ENCODE assay signal across 22 cellular contexts in genomic region chr2:148391324-148391723, GRCh38.
A peak's percentile ranks its signal among the peaks of the same experiment; 100 is the strongest.
DNase-seq lines count a peak whose midpoint lies in the region; ATAC-seq, FAIRE-seq and TF ChIP-seq lines count a peak whose summit lies in the region.
"Had no signal": no experiment of that assay in that cellular context is flagged by ENCODE, and none has a peak within 500 bp of the region (broad histone marks: within the 10 kb centered on the region; RNA-seq: fewer than 3 reads in every experiment).

No MANE protein-coding gene starts in this region.

- no peak overlapping the region for H2BK12ac ChIP-seq in mesenchymal stem cell (ENCODE audit: low read length in 2 of 2)

- TF ChIP-seq EP300 in A549 (IDR thresholded peaks at IDR 0.05): no peak

- no peak overlapping the region for H4K91ac ChIP-seq in mesenchymal stem cell (ENCODE audit: low read length)

- H3K23ac ChIP-seq in mesenchymal stem cell (ENCODE audit: low read length in 2 of 2): no peak overlapping the region

- H3K9me3 ChIP-seq in A549 (no peaks in the 10 kb centered on the region), HEK293 (ENCODE audit: control insufficient read depth, insufficient read depth, low read depth, low read length) (no peaks in the 10 kb centered on the region), mesenchymal stem cell (ENCODE audit: control insufficient read depth, low read length) (no peaks in the 10 kb centered on the region), right atrium auricular region (no peaks in the 10 kb centered on the region), Peyer's patch (no peaks in the 10 kb centered on the region)
- H3K9me3 ChIP-seq: gastrocnemius medialis, lower lobe of right lung, prostate gland had no signal

- H3K4me2 ChIP-seq in A549: peak overlapping the region; percentile 11; the same call in 2 of the 3 replicates
- no peak overlapping the region for H3K4me2 ChIP-seq in mesenchymal stem cell (ENCODE audit: low read length, poor library complexity, severe bottlenecking)

- no peak for ATAC-seq in A549
- no peak for ATAC-seq in GM18498 (IDR thresholded peaks at IDR 0.05; ENCODE audit: unreplicated experiment)
- ATAC-seq: gastrocnemius medialis; HCT116; lower lobe of right lung; naive thymus-derived CD8-positive, alpha-beta T cell had no signal

- no peak overlapping the region for H2BK5ac ChIP-seq in mesenchymal stem cell (ENCODE audit: low read depth, low read length, poor library complexity, severe bottlenecking)

- no peak for FAIRE-seq in A549 (lab: Jason Lieb, UNC)

- H2BK15ac ChIP-seq in mesenchymal stem cell (ENCODE audit: low read depth, poor library complexity, severe bottlenecking): no peak overlapping the region

- TF ChIP-seq RAD21 in A549 (conservative IDR thresholded peaks at IDR 0.05 in 1 of 2, IDR thresholded peaks at IDR 0.05 in 1 of 2): no peak

- H3K27me3 ChIP-seq in mesenchymal stem cell (ENCODE audit: control insufficient read depth in 1 of 2, insufficient read depth in 1 of 2, low read length in 2 of 2): no peaks in the 10 kb centered on the region
- no peaks in the 10 kb centered on the region for H3K27me3 ChIP-seq in right atrium auricular region
- no peaks in the 10 kb centered on the region for H3K27me3 ChIP-seq in Peyer's patch
- H3K27me3 ChIP-seq: gastrocnemius medialis had no signal

- H3K4me1 ChIP-seq in A549 (peaks cover 15% of the 10 kb centered on the region; the same call in 2 of the 3 replicates), HEK293 (ENCODE audit: control insufficient read depth, insufficient read depth, low read length) (no peaks in the 10 kb centered on the region), mesenchymal stem cell (ENCODE audit: control insufficient read depth, insufficient read depth, low read depth, low read length) (peaks cover 3% of the 10 kb centered on the region), right atrium auricular region (no peaks in the 10 kb centered on the region), Peyer's patch (no peaks in the 10 kb centered on the region)
- H3K4me1 ChIP-seq: lower lobe of right lung, prostate gland had no signal

- H3K14ac ChIP-seq in mesenchymal stem cell (ENCODE audit: low read length in 2 of 2): no peak overlapping the region

- no peak overlapping the region for H2AK5ac ChIP-seq in mesenchymal stem cell (ENCODE audit: low read length, severe bottlenecking)

- H3K4me3 ChIP-seq in A549: no peak overlapping the region
- H3K4me3 ChIP-seq in HEK293 (ENCODE audit: low read depth, low read length): no peak overlapping the region
- no peak overlapping the region for H3K4me3 ChIP-seq in foreskin fibroblast (ENCODE audit: low read depth in 1 of 2, low read length in 2 of 2)
- no peak overlapping the region for H3K4me3 ChIP-seq in mesenchymal stem cell (ENCODE audit: insufficient read depth in 1 of 2, low read depth in 1 of 2, low read length in 2 of 2)
- H3K4me3 ChIP-seq in right atrium auricular region: no peak overlapping the region
- H3K4me3 ChIP-seq in Peyer's patch: no peak overlapping the region
- H3K4me3 ChIP-seq: gastrocnemius medialis, lower lobe of right lung, prostate gland had no signal

- no peak overlapping the region for H2BK120ac ChIP-seq in mesenchymal stem cell (ENCODE audit: low read depth, low read length)

- 30% methylated on average over 1 of the region's 1 CpG for WGBS in A549 (ENCODE audit: missing lambda C conversion rate)
- WGBS in mesenchymal stem cell: no CpG with 5 or more reads among the region's 1 CpG

- no peak overlapping the region for H2AFZ ChIP-seq in mesenchymal stem cell (ENCODE audit: low read depth, low read length)

- H3K27ac ChIP-seq in A549: no peak overlapping the region
- no peak overlapping the region for H3K27ac ChIP-seq in HEK293 (ENCODE audit: extremely low read depth, low read depth, low read length)
- no peak overlapping the region for H3K27ac ChIP-seq in mesenchymal stem cell (ENCODE audit: low read length, poor library complexity, severe bottlenecking)
- H3K27ac ChIP-seq in right atrium auricular region: no peak overlapping the region
- H3K27ac ChIP-seq in Peyer's patch: no peak overlapping the region
- H3K27ac ChIP-seq: gastrocnemius medialis, lower lobe of right lung, prostate gland had no signal

- H3K18ac ChIP-seq in mesenchymal stem cell (ENCODE audit: low read depth in 1 of 2, low read length in 2 of 2): no peak overlapping the region

- DNase-seq in A549 (ENCODE audit: low read depth in 1 of 2, low spot score in 1 of 2): no peak
- peak; percentile 83 for DNase-seq in amniotic epithelial cell (ENCODE audit: low read depth)
- peak; percentile 2 to 16 for DNase-seq in foreskin fibroblast
- DNase-seq in mesenchymal stem cell: no peak
- no peak for DNase-seq in right atrium auricular region (ENCODE audit: low spot score)
- no peak for DNase-seq in Peyer's patch
- DNase-seq: activated CD4-positive, alpha-beta T cell treated with anti-CD3 and anti-CD28 coated beads, Interleukin-2, amount 10 ng/mL, durations not matched to agents 24 days and 14 days; activated naive CD4-positive, alpha-beta T cell treated with anti-CD3 and anti-CD28 coated beads, Interleukin-2, amount 50 U/mL, for 16 hours; activated T-cell treated with anti-CD3 and anti-CD28 coated beads for 4 hours; effector CD4-positive, alpha-beta T cell; gastrocnemius medialis; GDM1; lower lobe of right lung; MV-4-11; naive thymus-derived CD8-positive, alpha-beta T cell; NCI-H2029; NCI-H748 treated with DMSO at 0.1 percent for 48 hours; stimulated activated naive CD4-positive, alpha-beta T cell treated with Interleukin-2 at 50 U/mL for 16 hours had no signal

- H4K8ac ChIP-seq in mesenchymal stem cell (ENCODE audit: low read length): no peak overlapping the region

- no peak overlapping the region for H3K9ac ChIP-seq in mesenchymal stem cell (ENCODE audit: low read length)

- H3K79me1 ChIP-seq in mesenchymal stem cell (replicated peaks; ENCODE audit: low read length, poor library complexity, severe bottlenecking): no peaks in the 10 kb centered on the region

- POLR2A ChIA-PET in A549 (lab: Yijun Ruan, JAX): interaction anchor here (0.6 kb wide), 1 partner anchor 370 kb away, joined by 6 read pairs; the partner anchor contains the start of genes MBD5 and ORC4
- POLR2A ChIA-PET in HEK293 (lab: Yijun Ruan, JAX): interaction anchor here (0.6 kb wide), 1 partner anchor 454 kb away, joined by 3 read pairs; no protein-coding TSS in a partner anchor

- no peak overlapping the region for H3K4ac ChIP-seq in mesenchymal stem cell (ENCODE audit: low read depth in 1 of 2, low read length in 2 of 2)

- H3K36me3 ChIP-seq in HEK293 (ENCODE audit: control insufficient read depth in 2 of 2, insufficient read depth in 1 of 2, low read length in 2 of 2) (no peaks in the 10 kb centered on the region), mesenchymal stem cell (ENCODE audit: control insufficient read depth in 1 of 2, insufficient read depth in 2 of 2, low read depth in 1 of 2, low read length in 2 of 2) (no peaks in the 10 kb centered on the region), right atrium auricular region (no peaks in the 10 kb centered on the region), Peyer's patch (no peaks in the 10 kb centered on the region)
- H3K36me3 ChIP-seq: gastrocnemius medialis, lower lobe of right lung, prostate gland had no signal

- CTCF ChIA-PET in A549 (lab: Yijun Ruan, JAX): no interaction called here
- CTCF ChIA-PET in HEK293 (lab: Yijun Ruan, JAX): no interaction called here

- TF ChIP-seq CTCF in A549 (IDR thresholded peaks at IDR 0.05) (no peak), HEK293 (tag by site-specific recombination; IDR thresholded peaks at IDR 0.05) (no peak), foreskin fibroblast (IDR thresholded peaks at IDR 0.05; ENCODE audit: low read depth, low read length) (no peak), right atrium auricular region (IDR thresholded peaks at IDR 0.05) (no peak), Peyer's patch (IDR thresholded peaks at IDR 0.05) (no peak)

- TF ChIP-seq POLR2A in A549 (IDR thresholded peaks at IDR 0.05; ENCODE audit: low read length) (no peak), Peyer's patch (IDR thresholded peaks at IDR 0.05) (no peak)

TF ChIP-seq in A549, 52 proteins besides CTCF, POLR2A, EP300 and RAD21:
- TF ChIP-seq JUNB (IDR thresholded peaks at IDR 0.05): peak; percentile 28; the same call in 1 of the 2 replicates
- no peak for TF ChIP-seq RFX5 (IDR thresholded peaks at IDR 0.05)

TF ChIP-seq in HEK293, 187 proteins besides CTCF, POLR2A, EP300 and RAD21 (continues in another document):
- TF ChIP-seq, protein P1, sequence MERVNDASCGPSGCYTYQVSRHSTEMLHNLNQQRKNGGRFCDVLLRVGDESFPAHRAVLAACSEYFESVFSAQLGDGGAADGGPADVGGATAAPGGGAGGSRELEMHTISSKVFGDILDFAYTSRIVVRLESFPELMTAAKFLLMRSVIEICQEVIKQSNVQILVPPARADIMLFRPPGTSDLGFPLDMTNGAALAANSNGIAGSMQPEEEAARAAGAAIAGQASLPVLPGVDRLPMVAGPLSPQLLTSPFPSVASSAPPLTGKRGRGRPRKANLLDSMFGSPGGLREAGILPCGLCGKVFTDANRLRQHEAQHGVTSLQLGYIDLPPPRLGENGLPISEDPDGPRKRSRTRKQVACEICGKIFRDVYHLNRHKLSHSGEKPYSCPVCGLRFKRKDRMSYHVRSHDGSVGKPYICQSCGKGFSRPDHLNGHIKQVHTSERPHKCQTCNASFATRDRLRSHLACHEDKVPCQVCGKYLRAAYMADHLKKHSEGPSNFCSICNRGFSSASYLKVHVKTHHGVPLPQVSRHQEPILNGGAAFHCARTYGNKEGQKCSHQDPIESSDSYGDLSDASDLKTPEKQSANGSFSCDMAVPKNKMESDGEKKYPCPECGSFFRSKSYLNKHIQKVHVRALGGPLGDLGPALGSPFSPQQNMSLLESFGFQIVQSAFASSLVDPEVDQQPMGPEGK (tag by site-specific recombination; IDR thresholded peaks at IDR 0.05): no peak
- TF ChIP-seq SCRT1 (tag by site-specific recombination; IDR thresholded peaks at IDR 0.05; ENCODE audit: borderline replicate concordance) (no peak), ZNF416 (tag by site-specific recombination; IDR thresholded peaks at IDR 0.05) (no peak), ZNF138 (tag by site-specific recombination; IDR thresholded peaks at IDR 0.05; ENCODE audit: borderline replicate concordance) (no peak), ZNF366 (tag by site-specific recombination; conservative IDR thresholded peaks at IDR 0.05) (peak; percentile 31; the same call in 1 of the 2 replicates), ZNF561 (tag by site-specific recombination; IDR thresholded peaks at IDR 0.05; ENCODE audit: borderline replicate concordance) (no peak)

Comparison
In these comparisons a context has a peak if more than half of its experiments do, and no peak if none do; other contexts are left out.
1. DNase-seq: peak in amniotic epithelial cell (single experiment) and foreskin fibroblast (2 of 2); none in A549 (0 of 2), mesenchymal stem cell (single experiment), right atrium auricular region (single experiment) and Peyer's patch (0 of 3).